In the genomic region with DNA sequence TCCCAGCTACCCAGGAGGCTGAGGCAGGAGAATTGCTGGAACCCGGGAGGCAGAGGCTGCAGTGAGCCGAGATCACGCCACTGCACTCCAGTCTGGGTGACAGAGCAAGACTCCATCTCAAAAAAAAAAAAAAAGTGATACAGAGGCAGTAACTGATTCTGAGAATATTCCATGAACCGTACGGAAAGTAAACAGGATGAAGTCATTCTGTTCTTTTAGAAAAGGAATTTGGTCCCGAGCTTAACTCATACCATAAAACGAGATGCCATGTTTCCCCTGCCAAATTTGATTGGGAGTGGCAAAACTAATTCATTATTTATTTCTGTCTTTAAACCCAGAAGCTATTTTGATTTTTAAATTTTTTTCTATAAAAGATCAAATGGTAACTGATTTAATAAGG, we compare ENCODE assay signal across 1 cellular context. TPM values are rescaled to one million over a fixed set of nuclear protein-coding genes. Genes with fewer than 3 reads are reported as not detected.
"Had no signal": no experiment of that assay in that cellular context is flagged by ENCODE, and none has a peak within 500 bp of the region (broad histone marks: within the 10 kb centered on the region; RNA-seq: fewer than 3 reads in every experiment).

No MANE protein-coding gene starts in this region.

RNA-seq across cellular contexts. Expression of gene GATM, which starts 11.1 kb away (rescaled TPM):
- total RNA-seq: glomerular endothelial cell had no signal
